In the genomic region with DNA sequence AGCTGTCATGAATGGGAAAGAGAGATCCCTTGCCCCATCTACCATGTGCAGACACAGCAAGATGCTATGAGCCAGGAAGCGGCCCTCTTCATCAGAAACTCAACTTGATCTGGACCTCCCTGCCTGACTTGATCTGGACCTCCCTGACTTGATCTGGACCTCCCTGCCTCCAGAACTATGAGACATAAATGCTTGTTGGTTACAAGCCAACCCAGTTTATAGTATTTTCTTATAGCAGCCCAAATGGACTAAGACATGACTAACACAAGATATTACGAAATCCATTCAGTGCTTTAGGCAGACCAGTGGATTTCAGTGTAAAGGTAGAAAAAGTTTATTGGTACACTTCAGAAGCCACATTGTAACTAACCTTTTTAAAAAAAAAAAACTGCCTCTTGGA, we compare ENCODE assay signal across 26 cellular contexts. TPM values are rescaled to one million over a fixed set of nuclear protein-coding genes. Genes with fewer than 3 reads are reported as not detected.
DNase-seq lines count a peak whose midpoint lies in the region; ATAC-seq, FAIRE-seq and TF ChIP-seq lines count a peak whose summit lies in the region.
"Had no signal": no experiment of that assay in that cellular context is flagged by ENCODE, and none has a peak within 500 bp of the region (broad histone marks: within the 10 kb centered on the region; RNA-seq: fewer than 3 reads in every experiment).

No MANE protein-coding gene starts in this region.

- TF ChIP-seq CTCF in K562 (IDR thresholded peaks at IDR 0.05 in 2 of 3, conservative IDR thresholded peaks at IDR 0.05 in 1 of 3; ENCODE audit: insufficient read depth in 2 of 3, low read depth in 1 of 3, low read length in 3 of 3) (no peak), foreskin fibroblast (IDR thresholded peaks at IDR 0.05; ENCODE audit: low read depth, low read length) (no peak), tibial nerve (IDR thresholded peaks at IDR 0.05) (no peak), BE2C (IDR thresholded peaks at IDR 0.05; ENCODE audit: low read depth, low read length) (no peak), heart left ventricle (IDR thresholded peaks at IDR 0.05) (no peak)

- H3K9ac ChIP-seq in K562 (ENCODE audit: insufficient read depth in 1 of 2, low read depth in 2 of 2, low read length in 2 of 2): no peak overlapping the region

- no peaks in the 10 kb centered on the region for H3K4me1 ChIP-seq in K562 (replicated peaks in 1 of 2; ENCODE audit: control insufficient read depth in 2 of 2, insufficient read depth in 2 of 2, low read length in 2 of 2)
- no peaks in the 10 kb centered on the region for H3K4me1 ChIP-seq in tibial nerve
- peaks cover 3% of the 10 kb centered on the region for H3K4me1 ChIP-seq in BE2C
- H3K4me1 ChIP-seq in heart left ventricle: peaks cover 0 to 14% (median under 1%) of the 10 kb centered on the region in 12 donors
- H3K4me1 ChIP-seq: lower lobe of right lung, spleen had no signal

- 92% methylated on average over 2 of the region's 2 CpGs for WGBS in K562 (ENCODE audit: insufficient coverage, low coverage, missing lambda C conversion rate)
- WGBS in tibial nerve, 2 donors: 91 to 93% methylated on average over 2 of the region's 2 CpGs
- 93 to 99% (median 95%) methylated on average over 2 of the region's 2 CpGs for WGBS in heart left ventricle, 4 donors

- no peaks in the 10 kb centered on the region for H3K9me3 ChIP-seq in K562 (replicated peaks; ENCODE audit: control insufficient read depth, insufficient read depth, low read depth, low read length)
- H3K9me3 ChIP-seq in tibial nerve: no peaks in the 10 kb centered on the region
- no peaks in the 10 kb centered on the region for H3K9me3 ChIP-seq in BE2C
- H3K9me3 ChIP-seq in heart left ventricle: no peaks in the 10 kb centered on the region
- H3K9me3 ChIP-seq: lower lobe of right lung, spleen had no signal

- no peak for ATAC-seq in K562
- no peak for ATAC-seq in GM19324 (IDR thresholded peaks at IDR 0.05; ENCODE audit: low FRiP score, unreplicated experiment)
- no peak for ATAC-seq in heart left ventricle
- ATAC-seq: activated T-cell treated with anti-CD3 and anti-CD28 coated beads, Interleukin-2, amount 50 U/mL, for 72 hours; lower lobe of right lung; stimulated activated naive CD8-positive, alpha-beta T cell treated with anti-CD3 and anti-CD28 coated beads, Interleukin-15, Interleukin-2, amounts not matched to agents 100 U/mL and 50 U/mL, for 24 hours had no signal

- H2AFZ ChIP-seq in K562 (ENCODE audit: low read depth, low read length): no peak overlapping the region

- TF ChIP-seq RAD21 in K562 (CRISPR knock-in tag; conservative IDR thresholded peaks at IDR 0.05 in 1 of 2, IDR thresholded peaks at IDR 0.05 in 1 of 2): no peak

- H3K27ac ChIP-seq in K562 (ENCODE audit: extremely low read depth, low read depth, low read length) (no peak overlapping the region), tibial nerve (no peak overlapping the region), heart left ventricle (no peak overlapping the region)
- H3K27ac ChIP-seq: lower lobe of right lung, spleen had no signal

- H3K27me3 ChIP-seq in K562 (ENCODE audit: control insufficient read depth in 2 of 2, insufficient read depth in 2 of 2, low read length in 2 of 2): no peaks in the 10 kb centered on the region
- no peaks in the 10 kb centered on the region for H3K27me3 ChIP-seq in tibial nerve
- H3K27me3 ChIP-seq in BE2C: no peaks in the 10 kb centered on the region
- H3K27me3 ChIP-seq in heart left ventricle: no peaks in the 10 kb centered on the region
- H3K27me3 ChIP-seq: spleen had no signal

- no peaks in the 10 kb centered on the region for H3K9me1 ChIP-seq in K562 (ENCODE audit: control insufficient read depth, insufficient read depth, low read length)

- intact Hi-C loops in K562 (cut with micrococcal nuclease): no loop called here
- intact Hi-C loops in heart left ventricle (cut with DNase I): no loop called here

- TF ChIP-seq POLR2A in K562 (conservative IDR thresholded peaks at IDR 0.05): no peak
- no peak for TF ChIP-seq POLR2A in tibial nerve (IDR thresholded peaks at IDR 0.05)
- TF ChIP-seq POLR2A in heart left ventricle (IDR thresholded peaks at IDR 0.05): no peak

- TF ChIP-seq EP300 in K562 (IDR thresholded peaks at IDR 0.05; ENCODE audit: low read length): no peak
- TF ChIP-seq EP300 in tibial nerve (IDR thresholded peaks at IDR 0.05): no peak

- no peak for FAIRE-seq in K562 (lab: Jason Lieb, UNC)
- FAIRE-seq: GM12891, H1 had no signal

- in situ Hi-C loops in K562 (cut with MboI): no loop called here

- POLR2A ChIA-PET in K562 (lab: Yijun Ruan, JAX): interaction anchor here (1.0 kb wide), 2 partner anchors 11 to 14 kb away, joined by 3 to 6 read pairs; no protein-coding TSS in a partner anchor

- CTCF ChIA-PET in K562 (lab: Yijun Ruan, JAX; ENCODE audit: low intra/inter-chr PET ratio): no interaction called here

- no peak overlapping the region for H3K4me3 ChIP-seq in K562
- H3K4me3 ChIP-seq in foreskin fibroblast (ENCODE audit: low read depth in 1 of 2, low read length in 2 of 2): no peak overlapping the region
- H3K4me3 ChIP-seq in tibial nerve: no peak overlapping the region
- H3K4me3 ChIP-seq in BE2C (ENCODE audit: low read depth, low read length): no peak overlapping the region
- H3K4me3 ChIP-seq in heart left ventricle: no peak overlapping the region
- H3K4me3 ChIP-seq: lower lobe of right lung, spleen had no signal

- BruUV-seq in K562 (replicated peaks; lab: Mats Ljungman, UMichigan): no TSS peak

- no peaks in the 10 kb centered on the region for H4K20me1 ChIP-seq in K562 (replicated peaks; ENCODE audit: control insufficient read depth, insufficient read depth, low read length)

- H3K36me3 ChIP-seq in K562 (ENCODE audit: control insufficient read depth, insufficient read depth, low read length) (peaks cover 89% of the 10 kb centered on the region), tibial nerve (peaks cover 0 to 98% (median 0%) of the 10 kb centered on the region in 3 donors), BE2C (peaks cover 83% of the 10 kb centered on the region), heart left ventricle (peaks cover 0 to 100% (median 95%) of the 10 kb centered on the region in 9 donors)

- peaks cover 3% of the 10 kb centered on the region; the same call in 1 of the 3 replicates for H3K79me2 ChIP-seq in K562 (ENCODE audit: control insufficient read depth, insufficient read depth, low read length)

- H3K4me2 ChIP-seq in K562 (ENCODE audit: insufficient read depth, low read length): no peak overlapping the region

- peak; percentile 51 for DNase-seq in AG08395 (ENCODE audit: low spot score)
- DNase-seq in LHCN-M2 (ENCODE audit: low read depth): peak; percentile 66
- DNase-seq in K562 (ENCODE audit: extremely low read depth in 1 of 4, low spot score in 3 of 4): no peak
- DNase-seq in foreskin fibroblast: peak; percentile 75 to 87
- DNase-seq in tibial nerve (ENCODE audit: low spot score in 2 of 2): no peak
- DNase-seq in BE2C: no peak
- no peak for DNase-seq in heart left ventricle
- DNase-seq: activated CD4-positive, alpha-beta memory T cell treated with anti-CD3 and anti-CD28 coated beads for 36 hours; activated naive CD8-positive, alpha-beta T cell treated with anti-CD3 and anti-CD28 coated beads, Interleukin-2, amount 10 ng/mL, durations not matched to agents 7 days and 5 days; activated T-cell treated with anti-CD3 and anti-CD28 coated beads, Interleukin-2, amount 50 U/mL, for 72 hours; glutamatergic neuron; immature natural killer cell; lower lobe of right lung; naive B cell; NCI-H2081 treated with DMSO at 0.1 percent for 48 hours; NCI-H69; OCI-M1; spleen; stimulated activated naive CD8-positive, alpha-beta T cell treated with anti-CD3 and anti-CD28 coated beads, Interleukin-15, Interleukin-2, amounts not matched to agents 100 U/mL and 50 U/mL, for 24 hours; SW 1271 had no signal

RNA-seq across cellular contexts. Expression of a gene that starts 15.6 kb away (rescaled TPM):
- total RNA-seq in LHCN-M2 (2014; rRNA removed) (83.8 and 90.8 TPM in 2 replicates), K562 (2014; rRNA removed) (39.6 and 45.0 TPM in 2 replicates), K562 (2014; rRNA removed; fragmentation: Illumina TruSeq; extraction: Trizol) (59.6 and 60.7 TPM in 2 replicates), K562 (2015; rRNA removed; fragmentation: Illumina TruSeq; extraction: Trizol) (44.0 and 46.0 TPM in 2 replicates), K562 (2021) (44.0 and 47.8 TPM in 2 replicates), tibial nerve (10 to 100 TPM; 38.6 to 61.5 (median 49.5) TPM), heart left ventricle (10 to 100 TPM; 40.1 to 60.2 (median 45.2) TPM)
- polyA plus RNA-seq in LHCN-M2 (2012): 53.5 TPM
- total RNA-seq in K562 (2011; cell fraction: chromatin; rRNA removed; ENCODE audit: low replicate concordance): 154 and 191 TPM in 2 replicates
- total RNA-seq in K562 (2011; cell fraction: nucleolus; rRNA removed): 77.9 and 86.1 TPM in 2 replicates
- total RNA-seq in K562 (2011; cell fraction: nucleoplasm; rRNA removed): 112 and 117 TPM in 2 replicates
- polyA plus RNA-seq in K562 (2011; rRNA removed) (103 and 117 TPM in 2 replicates), K562 (2014; fragmentation: Illumina TruSeq; extraction: Trizol) (48.1 and 49.5 TPM in 2 replicates), K562 (2014; fragmentation: Nextera tagmentation; extraction: Ambion mirVana) (10 to 100 TPM; 67.8 to 87.4 TPM), K562 (2014; rRNA removed) (60.8 and 61.7 TPM in 2 replicates), heart left ventricle (10 to 100 TPM; 30.0 to 57.7 TPM)
- 36.6 and 57.4 TPM in 2 replicates for polyA plus RNA-seq in K562 (2011; cell fraction: cytosol; rRNA removed)
- polyA plus RNA-seq in K562 (2011; cell fraction: nucleus; rRNA removed): 134 and 157 TPM in 2 replicates
- 36.5 and 36.6 TPM in 2 replicates for polyA plus RNA-seq in K562 (2012)
- 77.6 and 85.6 TPM in 2 replicates for polyA minus RNA-seq in K562 (2011; rRNA and poly(A)+ RNA removed)
- polyA minus RNA-seq in K562 (2011; cell fraction: cytosol; rRNA and poly(A)+ RNA removed): 29.1 and 34.3 TPM in 2 replicates
- 61.9 and 99.0 TPM in 2 replicates for polyA minus RNA-seq in K562 (2011; cell fraction: nucleus; rRNA and poly(A)+ RNA removed)
- 49.4 TPM for polyA plus RNA-seq in BE2C (2012; ENCODE audit: insufficient read depth, insufficient read length, low read depth)

RNA-seq across cellular contexts. Expression of a gene that starts 16.5 kb away (rescaled TPM):
- total RNA-seq in LHCN-M2 (2014; rRNA removed): 113 and 190 TPM in 2 replicates
- 53.0 TPM for polyA plus RNA-seq in LHCN-M2 (2012)
- total RNA-seq in K562 (2011; cell fraction: chromatin; rRNA removed; ENCODE audit: low replicate concordance): 110 and 115 TPM in 2 replicates
- 60.2 and 66.6 TPM in 2 replicates for total RNA-seq in K562 (2011; cell fraction: nucleolus; rRNA removed)
- 81.5 and 85.5 TPM in 2 replicates for total RNA-seq in K562 (2011; cell fraction: nucleoplasm; rRNA removed)
- 92.0 and 102 TPM in 2 replicates for total RNA-seq in K562 (2014; rRNA removed)
- total RNA-seq in K562 (2014; rRNA removed; fragmentation: Illumina TruSeq; extraction: Trizol): 63.2 and 75.6 TPM in 2 replicates
- total RNA-seq in K562 (2015; rRNA removed; fragmentation: Illumina TruSeq; extraction: Trizol): 63.8 and 68.1 TPM in 2 replicates
- 75.8 and 79.7 TPM in 2 replicates for total RNA-seq in K562 (2021)
- 42.9 and 47.9 TPM in 2 replicates for polyA plus RNA-seq in K562 (2011; rRNA removed)
- 32.4 and 43.0 TPM in 2 replicates for polyA plus RNA-seq in K562 (2011; cell fraction: cytosol; rRNA removed)
- polyA plus RNA-seq in K562 (2011; cell fraction: nucleus; rRNA removed): 56.6 and 68.3 TPM in 2 replicates
- polyA plus RNA-seq in K562 (2012): 39.6 and 53.2 TPM in 2 replicates
- polyA plus RNA-seq in K562 (2014; fragmentation: Illumina TruSeq; extraction: Trizol): 60.8 and 62.9 TPM in 2 replicates
- polyA plus RNA-seq in K562 (2014; fragmentation: Nextera tagmentation; extraction: Ambion mirVana): 10 to 100 TPM; 21.1 to 27.1 TPM
- polyA plus RNA-seq in K562 (2014; rRNA removed): 65.7 and 70.8 TPM in 2 replicates
- polyA minus RNA-seq in K562 (2011; rRNA and poly(A)+ RNA removed): 40.1 and 49.1 TPM in 2 replicates
- 28.3 and 31.6 TPM in 2 replicates for polyA minus RNA-seq in K562 (2011; cell fraction: cytosol; rRNA and poly(A)+ RNA removed)
- 31.1 and 34.1 TPM in 2 replicates for polyA minus RNA-seq in K562 (2011; cell fraction: nucleus; rRNA and poly(A)+ RNA removed)
- total RNA-seq in tibial nerve: 100 to 1,000 TPM in 2 of 4 donors, 10 to 100 TPM in 2; 67.3 to 268 (median 101) TPM
- 82.5 TPM for polyA plus RNA-seq in BE2C (2012; ENCODE audit: insufficient read depth, insufficient read length, low read depth)
- total RNA-seq in heart left ventricle: 100 to 1,000 TPM in 7 of 9 donors, 10 to 100 TPM in 2; 86.7 to 121 (median 114) TPM
- polyA plus RNA-seq in heart left ventricle: 10 to 100 TPM; 29.7 to 82.1 TPM

RNA-seq across cellular contexts. Expression of a gene that starts 34.5 kb away (rescaled TPM):
- total RNA-seq in LHCN-M2 (2014; rRNA removed) (not detected in 2 replicates), K562 (2014; rRNA removed) (not detected in 2 replicates), K562 (2014; rRNA removed; fragmentation: Illumina TruSeq; extraction: Trizol) (not detected in 2 replicates), K562 (2015; rRNA removed; fragmentation: Illumina TruSeq; extraction: Trizol) (not detected in 2 replicates), K562 (2021) (not detected in 2 replicates), tibial nerve (not detected), heart left ventricle (not detected)
- 0.07 TPM for polyA plus RNA-seq in LHCN-M2 (2012)
- not detected in 2 replicates for total RNA-seq in K562 (2011; cell fraction: chromatin; rRNA removed; ENCODE audit: low replicate concordance)
- not detected in 2 replicates for total RNA-seq in K562 (2011; cell fraction: nucleolus; rRNA removed)
- total RNA-seq in K562 (2011; cell fraction: nucleoplasm; rRNA removed): not detected in 2 replicates
- polyA plus RNA-seq in K562 (2011; rRNA removed) (not detected in 2 replicates), K562 (2014; fragmentation: Illumina TruSeq; extraction: Trizol) (not detected in 2 replicates), K562 (2014; fragmentation: Nextera tagmentation; extraction: Ambion mirVana) (not detected), K562 (2014; rRNA removed) (not detected in 2 replicates), heart left ventricle (not detected)
- polyA plus RNA-seq in K562 (2011; cell fraction: cytosol; rRNA removed): not detected in 2 replicates
- not detected in 2 replicates for polyA plus RNA-seq in K562 (2011; cell fraction: nucleus; rRNA removed)
- 0.23 and 0.39 TPM in 2 replicates for polyA plus RNA-seq in K562 (2012)
- not detected in 2 replicates for polyA minus RNA-seq in K562 (2011; rRNA and poly(A)+ RNA removed)
- polyA minus RNA-seq in K562 (2011; cell fraction: cytosol; rRNA and poly(A)+ RNA removed): not detected in 2 replicates
- not detected in 2 replicates for polyA minus RNA-seq in K562 (2011; cell fraction: nucleus; rRNA and poly(A)+ RNA removed)
- polyA plus RNA-seq in BE2C (2012; ENCODE audit: insufficient read depth, insufficient read length, low read depth): 0.97 TPM
- total RNA-seq: activated CD4-positive, alpha-beta memory T cell treated with anti-CD3 and anti-CD28 coated beads for 36 hours; activated naive CD8-positive, alpha-beta T cell treated with anti-CD3 and anti-CD28 coated beads, Interleukin-2, amount 10 ng/mL, durations not matched to agents 7 days and 5 days; activated T-cell treated with anti-CD3 and anti-CD28 coated beads, Interleukin-2, amount 50 U/mL, for 72 hours; G401; H1; lower lobe of right lung; posterior vena cava; spleen; ureter had no signal
- polyA plus RNA-seq: H1, immature natural killer cell had no signal

Comparison
In these comparisons a context has a peak if more than half of its experiments do, and no peak if none do; other contexts are left out.
1. DNase-seq: peak in AG08395 (single experiment), LHCN-M2 (single experiment) and foreskin fibroblast (2 of 2); none in K562 (0 of 4), tibial nerve (0 of 2), BE2C (single experiment) and heart left ventricle (0 of 5).